Comparison of ENCODE assay signal across 13 cellular contexts in genomic region chr13:99805361-99805760, GRCh38.
"Had no signal": no experiment of that assay in that cellular context is flagged by ENCODE, and none has a peak within 500 bp of the region (broad histone marks: within the 10 kb centered on the region; RNA-seq: fewer than 3 reads in every experiment).

No MANE protein-coding gene starts in this region.

- DNase-seq: activated CD4-positive, alpha-beta T cell treated with anti-CD3 and anti-CD28 coated beads for 1 hour; activated CD4-positive, alpha-beta T cell treated with anti-CD3 and anti-CD28 coated beads, Interleukin-2, amount 50 U/mL, for 4 hours; activated naive CD4-positive, alpha-beta T cell treated with anti-CD3 and anti-CD28 coated beads, Interleukin-2, amount 50 U/mL, for 16 hours; activated T-cell treated with anti-CD3 and anti-CD28 coated beads, Interleukin-2, amount 50 U/mL, for 1 hour; adrenal gland; dermis blood vessel endothelial cell; kidney glomerular epithelial cell; right cardiac atrium; T-helper 9 cell; trophoblast cell had no signal

- H3K4me3 Mint-ChIP-seq: nephron; stimulated activated naive CD8-positive, alpha-beta T cell treated with anti-CD3 and anti-CD28 coated beads, Interleukin-15, Interleukin-2, amounts not matched to agents 100 ng/mL and 50 ng/mL, for 24 hours had no signal

- H3K27me3 Mint-ChIP-seq: stimulated activated naive CD8-positive, alpha-beta T cell treated with anti-CD3 and anti-CD28 coated beads, Interleukin-15, Interleukin-2, amounts not matched to agents 100 ng/mL and 50 ng/mL, for 24 hours had no signal

- H3K9me3 Mint-ChIP-seq: nephron; stimulated activated naive CD8-positive, alpha-beta T cell treated with anti-CD3 and anti-CD28 coated beads, Interleukin-15, Interleukin-2, amounts not matched to agents 100 ng/mL and 50 ng/mL, for 24 hours had no signal

- H3K27ac Mint-ChIP-seq: nephron; stimulated activated naive CD8-positive, alpha-beta T cell treated with anti-CD3 and anti-CD28 coated beads, Interleukin-15, Interleukin-2, amounts not matched to agents 100 ng/mL and 50 ng/mL, for 24 hours had no signal

- ATAC-seq: gastroesophageal sphincter, right cardiac atrium had no signal

- H3K4me1 Mint-ChIP-seq: nephron had no signal
